Comparison of ENCODE assay signal across 18 cellular contexts in genomic region chr3:58168498-58168897, GRCh38. TPM values are rescaled to one million over a fixed set of nuclear protein-coding genes. Genes with fewer than 3 reads are reported as not detected.
A peak's percentile ranks its signal among the peaks of the same experiment; 100 is the strongest.
DNase-seq lines count a peak whose midpoint lies in the region; ATAC-seq, FAIRE-seq and TF ChIP-seq lines count a peak whose summit lies in the region.
"Had no signal": no experiment of that assay in that cellular context is flagged by ENCODE, and none has a peak within 500 bp of the region (broad histone marks: within the 10 kb centered on the region; RNA-seq: fewer than 3 reads in every experiment).

No MANE protein-coding gene starts in this region.

- no peak overlapping the region for H2AFZ ChIP-seq in H1 (ENCODE audit: low read length)

- TF ChIP-seq POLR2A in heart left ventricle (IDR thresholded peaks at IDR 0.05) (no peak), H1 (IDR thresholded peaks at IDR 0.05; ENCODE audit: control extremely low read depth in 1 of 2, low read depth in 2 of 2, low read length in 2 of 2) (no peak), transverse colon (IDR thresholded peaks at IDR 0.05) (no peak)

- H2BK20ac ChIP-seq in H1 (ENCODE audit: low read length): no peak overlapping the region

- H4K5ac ChIP-seq in H1 (ENCODE audit: insufficient read length, low read depth, low read length): no peak overlapping the region

- no peak overlapping the region for H3K9ac ChIP-seq in H1 (replicated peaks in 1 of 4; ENCODE audit: extremely low read depth in 1 of 4, low read depth in 3 of 4, low read length in 3 of 4)
- H3K9ac ChIP-seq: BLaER1 treated with 17β-estradiol and CSF1 and Interleukin-3, amounts not matched to agents 10 nM and 100 nM had no signal

- H3K4me3 ChIP-seq in heart left ventricle (no peak overlapping the region), H1 (ENCODE audit: extremely low read depth in 1 of 4, insufficient read depth in 2 of 4, low read depth in 3 of 4, low read length in 4 of 4) (no peak overlapping the region), muscle layer of duodenum (ENCODE audit: low read depth in 1 of 2, low read length in 2 of 2) (no peak overlapping the region), transverse colon (no peak overlapping the region)
- H3K4me3 ChIP-seq: BLaER1 treated with 17β-estradiol and CSF1 and Interleukin-3, amounts not matched to agents 10 nM and 100 nM; Peyer's patch had no signal

- H3K79me1 ChIP-seq in H1 (ENCODE audit: low read depth, low read length): no peaks in the 10 kb centered on the region; the same call in 1 of the 2 replicates

- WGBS in heart left ventricle, 4 donors: 80 to 96% (median 92%) methylated on average over 7 of the region's 7 CpGs
- WGBS in H1 (ENCODE audit: extremely low coverage in 1 of 2, insufficient coverage in 1 of 2, insufficient read length in 1 of 2, insufficient replicate concordance in 2 of 2, low coverage in 1 of 2, low lambda C conversion rate in 2 of 2, missing lambda C conversion rate in 1 of 2), 2 experiments: 82% methylated on average over 7 of the region's 7 CpGs; no CpG with 5 or more reads in 1 of the 2 experiments
- 85 to 92% methylated on average over 4 to 7 of the region's 7 CpGs for WGBS in transverse colon (ENCODE audit: low coverage in 1 of 2), 2 donors

- H4K91ac ChIP-seq in H1 (replicated peaks; ENCODE audit: insufficient read length, low read length): no peak overlapping the region

- no peak overlapping the region for H2BK12ac ChIP-seq in H1 (ENCODE audit: low read depth, low read length)

- DNase-seq in heart left ventricle: no peak
- DNase-seq in cardiac septum (ENCODE audit: low spot score): no peak
- no peak for DNase-seq in H1 (ENCODE audit: low read depth in 1 of 2, low spot score in 2 of 2)
- no peak for DNase-seq in transverse colon
- no peak for DNase-seq in glomerular visceral epithelial cell (ENCODE audit: extremely low spot score)
- DNase-seq: H9, MM.1S, NCI-H1105, NCI-H1694 treated with DMSO at 0.1 percent for 48 hours, NCI-H2171 treated with DMSO at 0.1 percent for 48 hours, NCI-H82, Peyer's patch had no signal

- TF ChIP-seq EP300 in H1 (IDR thresholded peaks at IDR 0.05; ENCODE audit: borderline replicate concordance in 1 of 2, low read depth in 2 of 2, low read length in 2 of 2) (no peak), transverse colon (IDR thresholded peaks at IDR 0.05; ENCODE audit: low read depth) (no peak)

- no peak overlapping the region for H2BK15ac ChIP-seq in H1 (ENCODE audit: low read length)

- no peak overlapping the region for H2BK5ac ChIP-seq in H1 (ENCODE audit: low read depth, low read length)

- no peaks in the 10 kb centered on the region for H3K23me2 ChIP-seq in H1 (ENCODE audit: low read depth, low read length)

- no peak overlapping the region for H3K23ac ChIP-seq in H1 (ENCODE audit: insufficient read length)

- CTCF ChIA-PET in H1 (lab: Charles Lee; ENCODE audit: partially characterized antibody): interaction anchor here (0.6 to 4.4 kb wide), 14 partner anchors 10 to 200 kb away, joined by 3 to 40 read pairs (median 6); partner anchors contain the start of gene FLNB

- H3K27me3 ChIP-seq in heart left ventricle: no peaks in the 10 kb centered on the region
- H3K27me3 ChIP-seq in H1 (replicated peaks in 1 of 4; ENCODE audit: control insufficient read depth in 3 of 4, extremely low read depth in 1 of 4, insufficient read depth in 3 of 4, low read length in 3 of 4): no peaks in the 10 kb centered on the region
- H3K27me3 ChIP-seq in muscle layer of duodenum (ENCODE audit: low read depth, low read length): no peaks in the 10 kb centered on the region
- no peaks in the 10 kb centered on the region for H3K27me3 ChIP-seq in transverse colon
- H3K27me3 ChIP-seq: BLaER1 treated with 17β-estradiol and CSF1 and Interleukin-3, amounts not matched to agents 10 nM and 100 nM; Peyer's patch had no signal

- H3K79me2 ChIP-seq in H1 (ENCODE audit: control insufficient read depth in 1 of 2, insufficient read depth in 2 of 2, low read length in 2 of 2): no peaks in the 10 kb centered on the region

- intact Hi-C loops in heart left ventricle (cut with DNase I): loop anchor here in 4 of 10 donors (5.0 to 10.0 kb wide), 4 partner anchors 51 to 274 kb away; partner anchors contain the start of gene FLNB (in 1 of the 4)
- intact Hi-C loops in cardiac septum (cut with DNase I): loop anchor here (10.0 kb wide), 1 partner anchor 274 kb away; no protein-coding TSS in a partner anchor
- intact Hi-C loops in transverse colon (cut with DNase I; ENCODE audit: low total_unique reads): loop anchor here (5.0 kb wide), 1 partner anchor 161 kb away; the partner anchor contains the start of gene FLNB

- H3K9me3 ChIP-seq in heart left ventricle: no peaks in the 10 kb centered on the region
- no peaks in the 10 kb centered on the region for H3K9me3 ChIP-seq in H1 (ENCODE audit: insufficient read depth in 2 of 2, low read depth in 1 of 2, low read length in 1 of 2)
- H3K9me3 ChIP-seq in muscle layer of duodenum (ENCODE audit: control insufficient read depth in 1 of 2, low read length in 2 of 2): no peaks in the 10 kb centered on the region
- H3K9me3 ChIP-seq in transverse colon: no peaks in the 10 kb centered on the region
- H3K9me3 ChIP-seq: BLaER1 treated with 17β-estradiol and CSF1 and Interleukin-3, amounts not matched to agents 10 nM and 100 nM; Peyer's patch had no signal

- POLR2A ChIA-PET in H1 (lab: Charles Lee; ENCODE audit: partially characterized antibody): no interaction called here

- peaks cover 0 to 6% of the 10 kb centered on the region in 2 experiments for H4K20me1 ChIP-seq in H1 (replicated peaks in 1 of 2; ENCODE audit: control insufficient read depth in 1 of 2, insufficient read depth in 2 of 2, low read length in 2 of 2)

- no peak overlapping the region for H3K18ac ChIP-seq in H1 (ENCODE audit: extremely low read depth, low read length)

- no peak for TF ChIP-seq RAD21 in H1 (IDR thresholded peaks at IDR 0.05 in 1 of 2, conservative IDR thresholded peaks at IDR 0.05 in 1 of 2; ENCODE audit: low read depth in 2 of 2, low read length in 2 of 2)

- TF ChIP-seq CTCF in heart left ventricle (IDR thresholded peaks at IDR 0.05): no peak
- TF ChIP-seq CTCF in H1 (IDR thresholded peaks at IDR 0.05; ENCODE audit: control extremely low read depth in 1 of 3, insufficient read depth in 1 of 3, low read depth in 1 of 3, low read length in 3 of 3): no peak
- TF ChIP-seq CTCF in transverse colon (IDR thresholded peaks at IDR 0.05): no peak

- no peak overlapping the region for H3K4me2 ChIP-seq in H1 (ENCODE audit: insufficient read depth in 1 of 2, low read depth in 2 of 2, low read length in 2 of 2)
- H3K4me2 ChIP-seq: BLaER1 treated with 17β-estradiol and CSF1 and Interleukin-3, amounts not matched to agents 10 nM and 100 nM had no signal

- H4K8ac ChIP-seq in H1 (ENCODE audit: extremely low read depth, insufficient read depth, low read length): peak overlapping the region; percentile 71; the same call in 1 of the 2 replicates

- H3K36me3 ChIP-seq in heart left ventricle: peaks cover 0 to 52% (median 30%) of the 10 kb centered on the region in 9 donors
- H3K36me3 ChIP-seq in H1 (ENCODE audit: control insufficient read depth in 2 of 4, insufficient read depth in 4 of 4, low read length in 3 of 4): peaks cover 2 to 24% (median 17%) of the 10 kb centered on the region in 4 experiments; a peak in 7 of 8 replicates
- H3K36me3 ChIP-seq in muscle layer of duodenum (ENCODE audit: control insufficient read depth in 1 of 2, insufficient read depth in 2 of 2, low read length in 2 of 2): peaks cover 28 to 38% of the 10 kb centered on the region in 2 donors
- H3K36me3 ChIP-seq in transverse colon: peaks cover 0 to 37% (median 14%) of the 10 kb centered on the region in 4 donors

- no peak overlapping the region for H3K4ac ChIP-seq in H1 (replicated peaks; ENCODE audit: insufficient read length, low read depth, low read length)

- no peak overlapping the region for H2BK120ac ChIP-seq in H1 (replicated peaks; ENCODE audit: low read depth, low read length)

- peaks cover 0 to 51% (median 26%) of the 10 kb centered on the region in 12 donors for H3K4me1 ChIP-seq in heart left ventricle
- H3K4me1 ChIP-seq in H1 (replicated peaks in 1 of 4; ENCODE audit: control insufficient read depth in 3 of 4, insufficient read depth in 4 of 4, low read length in 3 of 4): peaks cover 0 to 9% (median 7%) of the 10 kb centered on the region in 4 experiments; a peak in 4 of 7 replicates
- peaks cover 24 to 44% of the 10 kb centered on the region in 2 donors for H3K4me1 ChIP-seq in muscle layer of duodenum (ENCODE audit: control insufficient read depth in 1 of 2, insufficient read depth in 2 of 2, low read length in 2 of 2)
- H3K4me1 ChIP-seq in transverse colon: peaks cover 6 to 28% (median 20%) of the 10 kb centered on the region in 4 donors

- H3K27ac ChIP-seq in heart left ventricle: peak overlapping the region in 9 of 12 donors; percentile 61 to 93 (median 85)
- H3K27ac ChIP-seq in H1 (ENCODE audit: low read depth, low read length): no peak overlapping the region
- H3K27ac ChIP-seq in muscle layer of duodenum (ENCODE audit: low read length): peak overlapping the region; percentile 33
- H3K27ac ChIP-seq in transverse colon: peak overlapping the region; percentile 1 to 86 (median 52)
- H3K27ac ChIP-seq: 22Rv1; BLaER1 treated with 17β-estradiol and CSF1 and Interleukin-3, amounts not matched to agents 10 nM and 100 nM had no signal

- no peak overlapping the region for H2AK5ac ChIP-seq in H1 (ENCODE audit: low read depth, low read length)

- in situ Hi-C loops in transverse colon (cut with MboI; ENCODE audit: low pct_ligation_motif_present in 1 of 4, low pct_unique_long_range_greater_than_20kb in 1 of 4, low sequenced_read_pairs in 3 of 4): no loop called here

- no peak overlapping the region for H3K14ac ChIP-seq in H1 (ENCODE audit: insufficient read length)

- no peak overlapping the region for H3K56ac ChIP-seq in H1 (replicated peaks; ENCODE audit: insufficient read length, low read depth, low read length)

- ATAC-seq in heart left ventricle: no peak
- no peak for ATAC-seq in GM18861 (IDR thresholded peaks at IDR 0.05; ENCODE audit: unreplicated experiment)
- ATAC-seq in GM18858 (IDR thresholded peaks at IDR 0.05; ENCODE audit: unreplicated experiment): no peak

- no peak for FAIRE-seq in H1 (lab: Jason Lieb, UNC)

TF ChIP-seq in H1, 55 proteins besides CTCF, POLR2A, EP300 and RAD21 (continues in another document):
- TF ChIP-seq MAFK (IDR thresholded peaks at IDR 0.05; ENCODE audit: low read depth, low read length): no peak

RNA-seq across cellular contexts. Expression of gene DNASE1L3, which starts 42.3 kb away (rescaled TPM):
- 1 to 10 TPM in 5 of 9 donors, under 1 TPM in 4; 0.44 to 4.1 (median 1.1) TPM for total RNA-seq in heart left ventricle
- 1 to 10 TPM; 1.2 to 1.3 TPM for polyA plus RNA-seq in heart left ventricle
- 0.67 TPM for total RNA-seq in cardiac septum
- not detected in 2 replicates for total RNA-seq in H1 (2021; fragmentation: NEBNext Ultra II Directional; extraction: Animal tissue kit (Norgen Biotek cat#: 25700))
- not detected in 2 replicates for polyA plus RNA-seq in H1 (2011; rRNA removed)
- not detected for polyA plus RNA-seq in H1 (2011; cell fraction: cytosol; rRNA removed)
- polyA plus RNA-seq in H1 (2011; cell fraction: nucleus; rRNA removed): not detected
- polyA plus RNA-seq in H1 (2012, experiment 1 of 2): not detected in 4 replicates
- polyA plus RNA-seq in H1 (2012, experiment 2 of 2): not detected
- polyA plus RNA-seq in H1 (2013, experiment 1 of 2): not detected
- not detected for polyA plus RNA-seq in H1 (2013, experiment 2 of 2)
- polyA minus RNA-seq in H1 (2011; rRNA and poly(A)+ RNA removed): not detected in 2 replicates
- not detected for polyA minus RNA-seq in H1 (2011; cell fraction: cytosol; rRNA and poly(A)+ RNA removed)
- polyA minus RNA-seq in H1 (2011; cell fraction: nucleus; rRNA and poly(A)+ RNA removed): not detected
- 1 to 10 TPM; 1.9 to 6.8 (median 3.6) TPM for total RNA-seq in transverse colon
- total RNA-seq: H9, NCI-H460 had no signal
